In genomic region chr17:12599185-12599920, GRCh38 we compare ENCODE assay signal across 1 cellular context.
TF ChIP-seq lines count a peak whose summit lies in the region.

No MANE protein-coding gene starts in this region.

TF ChIP-seq in HEK293, 187 proteins besides CTCF, POLR2A, EP300 and RAD21:
- 0 out of 2 replicates have a peak, but pooled peaks have one; percentile 36 for TF ChIP-seq PRDM10 (tag by site-specific recombination; IDR thresholded peaks at IDR 0.05)
- TF ChIP-seq GLIS2 (tag by site-specific recombination; IDR thresholded peaks at IDR 0.05), result no peak
TF ChIP-seq in HEK293: peak in this region for 1.
